10 cellular contexts compared by ENCODE assay signal in genomic region chr7:79282882-79283602, GRCh38.
DNase-seq lines count a peak whose midpoint lies in the region; ATAC-seq, FAIRE-seq and TF ChIP-seq lines count a peak whose summit lies in the region.
"Had no signal": no experiment of that assay in that cellular context is flagged by ENCODE, and none has a peak within 500 bp of the region (broad histone marks: within the 10 kb centered on the region; RNA-seq: fewer than 3 reads in every experiment).

No MANE protein-coding gene starts in this region.

- FAIRE-seq in islet of Langerhans (lab: Jason Lieb, UNC): peak; percentile 13

- H3K27me3 ChIP-seq in adipocyte (replicated peaks; ENCODE audit: control insufficient read depth, insufficient read depth, low read length): no peaks in the 10 kb centered on the region
- H3K27me3 ChIP-seq: BLaER1 had no signal

- CTCF ChIA-PET in AG04449 (lab: Yijun Ruan, JAX): interaction anchor here (0.9 to 4.0 kb wide), 13 partner anchors 9 to 1262 kb away, joined by 3 to 43 read pairs (median 5); no protein-coding TSS in a partner anchor

- H3K4me1 ChIP-seq in adipocyte (ENCODE audit: control insufficient read depth, insufficient read depth, low read length): peaks cover 24% of the 10 kb centered on the region
- H3K4me1 ChIP-seq: BLaER1 had no signal

- no peaks in the 10 kb centered on the region for H3K36me3 ChIP-seq in adipocyte (ENCODE audit: control insufficient read depth, insufficient read depth, low read length, severe bottlenecking)
- H3K36me3 ChIP-seq: BLaER1 had no signal

- ATAC-seq in GM21381 (IDR thresholded peaks at IDR 0.05; ENCODE audit: unreplicated experiment): no peak
- ATAC-seq in GM18870 (IDR thresholded peaks at IDR 0.05; ENCODE audit: unreplicated experiment): no peak

- no peak for TF ChIP-seq CTCF in AG04449 (IDR thresholded peaks at IDR 0.05; ENCODE audit: insufficient read depth, low read length, missing control alignments)

- H3K9ac ChIP-seq in adipocyte (ENCODE audit: low read length): peak overlapping the region; percentile 65
- H3K9ac ChIP-seq: BLaER1 had no signal

- H3K4me3 ChIP-seq in AG04449 (ENCODE audit: low read depth, low read length) (no peak overlapping the region), adipocyte (ENCODE audit: low read length) (peak overlapping the region; percentile 9)
- H3K4me3 ChIP-seq: BLaER1 had no signal

- no peaks in the 10 kb centered on the region for H3K9me3 ChIP-seq in adipocyte (ENCODE audit: control insufficient read depth, low read length)
- H3K9me3 ChIP-seq: BLaER1 had no signal

- DNase-seq in AG04449 (ENCODE audit: low read depth, low spot score) (peak; percentile 74), HPDE6-E6E7 (ENCODE audit: extremely low spot score) (peak; percentile 12), adipocyte (ENCODE audit: low read depth) (peak; percentile 96), SK-N-DZ (ENCODE audit: low spot score) (no peak), NCI-H345 treated with DMSO at 0.1 percent for 48 hours (lab: John Stamatoyannopoulos, UW; ENCODE audit: unreplicated experiment) (no peak)
- DNase-seq: activated effector memory CD4-positive, alpha-beta T cell treated with Interleukin-2 at 50 U/mL for 16 hours had no signal

- POLR2A ChIA-PET in AG04449 (lab: Yijun Ruan, JAX): interaction anchor here (0.6 kb wide), 1 partner anchor 1089 kb away, joined by 3 read pairs; no protein-coding TSS in a partner anchor

Comparison
In these comparisons a context has a peak if more than half of its experiments do, and no peak if none do; other contexts are left out.
1. DNase-seq: peak in AG04449 (single experiment), HPDE6-E6E7 (single experiment) and adipocyte (single experiment); none in SK-N-DZ (single experiment) and NCI-H345 treated with DMSO at 0.1 percent for 48 hours (single experiment).